In genomic region chr11:118597556-118597955, GRCh38 we compare ENCODE assay signal across 25 cellular contexts. TPM values are rescaled to one million over a fixed set of nuclear protein-coding genes. Genes with fewer than 3 reads are reported as not detected.
DNase-seq lines count a peak whose midpoint lies in the region; ATAC-seq and TF ChIP-seq lines count a peak whose summit lies in the region.
"Had no signal": no experiment of that assay in that cellular context is flagged by ENCODE, and none has a peak within 500 bp of the region (broad histone marks: within the 10 kb centered on the region; RNA-seq: fewer than 3 reads in every experiment).

No MANE protein-coding gene starts in this region.

- no peak for TF ChIP-seq CTCF in brain (conservative IDR thresholded peaks at IDR 0.05)

- no peak overlapping the region for H3K27ac ChIP-seq in naive thymus-derived CD4-positive, alpha-beta T cell (ENCODE audit: low read depth, low read length)
- H3K27ac ChIP-seq: SJSA1 had no signal

- CTCF ChIA-PET in naive thymus-derived CD4-positive, alpha-beta T cell (lab: Charles Lee): interaction anchor here (0.6 to 1.4 kb wide), 2 partner anchors 10 to 11 kb away, joined by 4 to 6 read pairs; no protein-coding TSS in a partner anchor

- intact Hi-C loops in naive thymus-derived CD4-positive, alpha-beta T cell (cut with micrococcal nuclease): no loop called here

- POLR2A ChIA-PET in naive thymus-derived CD4-positive, alpha-beta T cell (lab: Charles Lee): interaction anchor here (0.9 kb wide), 1 partner anchor 59 kb away, joined by 3 read pairs; no protein-coding TSS in a partner anchor

- H3K9me3 ChIP-seq in naive thymus-derived CD4-positive, alpha-beta T cell (ENCODE audit: control insufficient read depth in 2 of 3, low read length in 3 of 3): no peaks in the 10 kb centered on the region
- H3K9me3 ChIP-seq: BE2C, SJSA1 had no signal

- H3K27me3 ChIP-seq in naive thymus-derived CD4-positive, alpha-beta T cell (ENCODE audit: control insufficient read depth in 2 of 2, insufficient read depth in 2 of 2, low read length in 2 of 2): no peaks in the 10 kb centered on the region
- H3K27me3 ChIP-seq: BE2C, SJSA1 had no signal

- no peaks in the 10 kb centered on the region for H3K27me3 Mint-ChIP-seq in brain
- no peaks in the 10 kb centered on the region for H3K27me3 Mint-ChIP-seq in naive thymus-derived CD4-positive, alpha-beta T cell

- peaks cover 9% of the 10 kb centered on the region for H3K4me1 Mint-ChIP-seq in brain
- peaks cover 5 to 22% (median 16%) of the 10 kb centered on the region in 7 donors for H3K4me1 Mint-ChIP-seq in naive thymus-derived CD4-positive, alpha-beta T cell

- H3K4me3 ChIP-seq in naive thymus-derived CD4-positive, alpha-beta T cell (ENCODE audit: low read length): no peak overlapping the region
- H3K4me3 ChIP-seq: SJSA1 had no signal

- peak; percentile 45 for DNase-seq in activated CD8-positive, alpha-beta memory T cell treated with anti-CD3 and anti-CD28 coated beads for 24 hours
- DNase-seq in activated CD8-positive, alpha-beta memory T cell treated with anti-CD3 and anti-CD28 coated beads, Interleukin-2, amount 50 U/mL, for 48 hours: no peak
- no peak for DNase-seq in naive thymus-derived CD4-positive, alpha-beta T cell
- DNase-seq in stimulated activated CD8-positive, alpha-beta memory T cell treated with anti-CD3 and anti-CD28 coated beads, Interleukin-4, amount 100 ng/mL, for 48 hours: peak; percentile 17
- DNase-seq in activated gamma-delta T cell (lab: John Stamatoyannopoulos, UW): no peak
- DNase-seq: 8988T, ACHN, BE2C, COR-L47, DMS53, GOT3, Karpas-422, NCI-H1092, NCI-H1417 treated with DMSO at 0.1 percent for 48 hours, NCI-H1694 treated with DMSO at 0.1 percent for 48 hours, NCI-H2081, NCI-H2227 treated with DMSO at 0.1 percent for 48 hours, NCI-H510A, NCI-H69, Right ventricle myocardium superior, RPMI8226 had no signal

- peaks cover 15 to 78% (median 25%) of the 10 kb centered on the region in 3 experiments for H3K36me3 ChIP-seq in naive thymus-derived CD4-positive, alpha-beta T cell (ENCODE audit: control insufficient read depth in 2 of 3, insufficient read depth in 3 of 3, low read length in 3 of 3)

- H3K36me3 Mint-ChIP-seq in brain: peaks cover 82% of the 10 kb centered on the region
- peaks cover 13 to 42% (median 28%) of the 10 kb centered on the region in 5 donors for H3K36me3 Mint-ChIP-seq in naive thymus-derived CD4-positive, alpha-beta T cell

- peaks cover 0 to 10% of the 10 kb centered on the region in 2 donors for H3K4me1 ChIP-seq in naive thymus-derived CD4-positive, alpha-beta T cell (ENCODE audit: control insufficient read depth in 2 of 2, insufficient read depth in 2 of 2, low read length in 2 of 2)
- H3K4me1 ChIP-seq: SJSA1 had no signal

- ATAC-seq in naive thymus-derived CD4-positive, alpha-beta T cell: no peak
- ATAC-seq in GM21360 (IDR thresholded peaks at IDR 0.05; ENCODE audit: unreplicated experiment) (no peak), HG02759 (IDR thresholded peaks at IDR 0.05; ENCODE audit: unreplicated experiment) (no peak)

- H3K4me3 Mint-ChIP-seq in brain: no peak overlapping the region
- H3K4me3 Mint-ChIP-seq in naive thymus-derived CD4-positive, alpha-beta T cell: no peak overlapping the region

- peak overlapping the region in 3 of 5 experiments; percentile 10 to 53 (median 51) for H3K27ac Mint-ChIP-seq in brain
- peak overlapping the region in 6 of 9 donors; percentile 4 to 72 (median 33) for H3K27ac Mint-ChIP-seq in naive thymus-derived CD4-positive, alpha-beta T cell

- no peaks in the 10 kb centered on the region for H3K9me3 Mint-ChIP-seq in brain
- no peaks in the 10 kb centered on the region for H3K9me3 Mint-ChIP-seq in naive thymus-derived CD4-positive, alpha-beta T cell

RNA-seq across cellular contexts. Expression of gene PHLDB1, which starts 9.9 kb away (rescaled TPM):
- 85.1 TPM for polyA plus RNA-seq in brain (ENCODE audit: insufficient read depth, low read depth, low replicate concordance)
- total RNA-seq in naive thymus-derived CD4-positive, alpha-beta T cell: 1 to 10 TPM in 4 of 5 experiments, under 1 TPM in 1; 0.68 to 4.9 (median 3.0) TPM
- under 1 TPM; 0.39 to 0.40 TPM for polyA plus RNA-seq in naive thymus-derived CD4-positive, alpha-beta T cell

RNA-seq across cellular contexts. Expression of gene ARCN1, which starts 25.3 kb away (rescaled TPM):
- polyA plus RNA-seq in brain (ENCODE audit: insufficient read depth, low read depth, low replicate concordance): 113 TPM
- total RNA-seq in naive thymus-derived CD4-positive, alpha-beta T cell: 100 to 1,000 TPM in 3 of 5 experiments, 10 to 100 TPM in 2; 71.2 to 134 (median 115) TPM
- polyA plus RNA-seq in naive thymus-derived CD4-positive, alpha-beta T cell: 100 to 1,000 TPM; 139 to 170 TPM

RNA-seq across cellular contexts. Expression of gene IFT46, which starts 31.8 kb away (rescaled TPM):
- polyA plus RNA-seq in brain (ENCODE audit: insufficient read depth, low read depth, low replicate concordance): 34.3 TPM
- total RNA-seq in naive thymus-derived CD4-positive, alpha-beta T cell: 10 to 100 TPM in 3 of 5 experiments, 1 to 10 TPM in 2; 5.4 to 16.6 (median 10.4) TPM
- polyA plus RNA-seq in naive thymus-derived CD4-positive, alpha-beta T cell: 1 to 10 TPM; 6.7 to 7.0 TPM

Comparison
In these comparisons a context has a peak if more than half of its experiments do, and no peak if none do; other contexts are left out.
1. DNase-seq: peak in activated CD8-positive, alpha-beta memory T cell treated with anti-CD3 and anti-CD28 coated beads for 24 hours (single experiment) and stimulated activated CD8-positive, alpha-beta memory T cell treated with anti-CD3 and anti-CD28 coated beads, Interleukin-4, amount 100 ng/mL, for 48 hours (single experiment); none in activated CD8-positive, alpha-beta memory T cell treated with anti-CD3 and anti-CD28 coated beads, Interleukin-2, amount 50 U/mL, for 48 hours (single experiment), naive thymus-derived CD4-positive, alpha-beta T cell (0 of 9) and activated gamma-delta T cell (single experiment).
2. RNA of gene PHLDB1, which starts 9.9 kb away (polyA plus RNA-seq): 85.1 TPM in brain (single experiment); 0.39 to 0.40 TPM in naive thymus-derived CD4-positive, alpha-beta T cell; every median in the first group is over 10 times any median in the second.